ENCODE assay signal across 8 cellular contexts in genomic region chr16:74667215-74667765, GRCh38. TPM values are rescaled to one million over a fixed set of nuclear protein-coding genes. Genes with fewer than 3 reads are reported as not detected.
DNase-seq lines count a peak whose midpoint lies in the region; ATAC-seq and TF ChIP-seq lines count a peak whose summit lies in the region.

No MANE protein-coding gene starts in this region.

- peaks cover 44% of the 10 kb centered on the region for H3K79me2 ChIP-seq in SU-DHL-6 (ENCODE audit: insufficient read depth, low read length)

- CTCF ChIA-PET in AG04449 (lab: Yijun Ruan, JAX) = interaction anchor here (1.0 to 3.9 kb wide), 3 partner anchors 11 to 196 kb away, joined by 3 to 21 read pairs (median 4); no protein-coding TSS in a partner anchor

- intact Hi-C loops in left lung (cut with DNase I) = no loop called here

- H3K27ac ChIP-seq in SU-DHL-6 (ENCODE audit: low read depth, low read length) (peak overlapping the region; percentile 76), left lung (peak overlapping the region in 1 of 2 donors; percentile 53)

- H3K4me3 ChIP-seq in AG04449 (ENCODE audit: low read depth, low read length) = peak overlapping the region; percentile 64
- peak overlapping the region; percentile 57 for H3K4me3 ChIP-seq in SU-DHL-6 (ENCODE audit: insufficient read depth, low read length, poor library complexity, severe bottlenecking)
- H3K4me3 ChIP-seq in left lung = peak overlapping the region; percentile 55 to 80

- peak overlapping the region; percentile 98 for H3K4me2 ChIP-seq in SU-DHL-6 (ENCODE audit: low read depth, low read length, poor library complexity, severe bottlenecking)

- H2AFZ ChIP-seq in SU-DHL-6 (ENCODE audit: low read depth, low read length, severe bottlenecking) = peak overlapping the region; percentile 93

- TF ChIP-seq CTCF in AG04449 (IDR thresholded peaks at IDR 0.05; ENCODE audit: insufficient read depth, low read length, missing control alignments) (no peak), SU-DHL-6 (IDR thresholded peaks at IDR 0.05; ENCODE audit: insufficient read depth, low read length, poor library complexity, severe bottlenecking) (no peak), left lung (IDR thresholded peaks at IDR 0.05) (no peak)

- POLR2A ChIA-PET in AG04449 (lab: Yijun Ruan, JAX) = interaction anchor here (0.5 to 1.3 kb wide), 3 partner anchors 11 to 28 kb away, joined by 3 to 5 read pairs (median 3); no protein-coding TSS in a partner anchor

- DNase-seq in AG04449 (ENCODE audit: low read depth, low spot score) (no peak), cerebellar cortex (ENCODE audit: low spot score) (peak; percentile 26), left lung (peak in 1 of 2 donors; percentile 84), ureter (ENCODE audit: low spot score) (no peak)
- peak; percentile 27 for DNase-seq in stimulated activated CD4-positive, alpha-beta T cell treated with anti-CD3 and anti-CD28 coated beads, Interleukin-4, amount 100 ng/mL, for 24 hours

- H4K20me1 ChIP-seq in SU-DHL-6 (ENCODE audit: low read depth, low read length) = peaks cover 12% of the 10 kb centered on the region

- peaks cover 0 to 10% of the 10 kb centered on the region in 2 donors for H3K4me1 ChIP-seq in left lung

- H3F3A ChIP-seq in SU-DHL-6 (ENCODE audit: insufficient read depth) = no peaks in the 10 kb centered on the region

- H3K9me3 ChIP-seq in SU-DHL-6 (ENCODE audit: insufficient read depth, low read length) (0 out of 2 replicates have a peak, but pooled peaks cover 5% of the 10 kb centered on the region), left lung (no peaks in the 10 kb centered on the region)

- peak overlapping the region; percentile 68 for H3K9ac ChIP-seq in SU-DHL-6 (ENCODE audit: low read length)

- no peaks in the 10 kb centered on the region for H3K27me3 ChIP-seq in SU-DHL-6 (ENCODE audit: low read length)
- H3K27me3 ChIP-seq in left lung = no peaks in the 10 kb centered on the region

- no peaks in the 10 kb centered on the region for H3K9me2 ChIP-seq in SU-DHL-6 (replicated peaks; ENCODE audit: insufficient read depth, low read length)

- ATAC-seq in GM19035 (IDR thresholded peaks at IDR 0.05; ENCODE audit: unreplicated experiment) (peak; percentile 0), left lung (peak; percentile 32), HG03097 (IDR thresholded peaks at IDR 0.05; ENCODE audit: low FRiP score, unreplicated experiment) (no peak)

- H3K36me3 ChIP-seq in SU-DHL-6 (ENCODE audit: low read length) (peaks cover 16% of the 10 kb centered on the region), left lung (peaks cover 0 to 37% of the 10 kb centered on the region in 2 donors)

RNA-seq across cellular contexts. Expression of gene RFWD3, which starts 0.6 kb away (rescaled TPM):
- 10 to 100 TPM; 20.7 to 26.8 TPM for total RNA-seq in left lung
- 29.7 TPM for total RNA-seq in ureter

RNA-seq across cellular contexts. Expression of gene MLKL, which starts 33.4 kb away (rescaled TPM):
- total RNA-seq in left lung (10 to 100 TPM; 17.9 to 40.5 TPM), ureter (26.6 TPM)

Comparison
In these comparisons a context has a peak if more than half of its experiments do, and no peak if none do; other contexts are left out.
1. DNase-seq: peak in cerebellar cortex (single experiment) and stimulated activated CD4-positive, alpha-beta T cell treated with anti-CD3 and anti-CD28 coated beads, Interleukin-4, amount 100 ng/mL, for 24 hours (single experiment); none in AG04449 (single experiment) and ureter (single experiment).
2. Peak in every context shown above with its lines, with median percentiles within 50 percentile points of each other: H3K4me3 ChIP-seq.